24 cellular contexts compared by ENCODE assay signal in the genomic region with DNA sequence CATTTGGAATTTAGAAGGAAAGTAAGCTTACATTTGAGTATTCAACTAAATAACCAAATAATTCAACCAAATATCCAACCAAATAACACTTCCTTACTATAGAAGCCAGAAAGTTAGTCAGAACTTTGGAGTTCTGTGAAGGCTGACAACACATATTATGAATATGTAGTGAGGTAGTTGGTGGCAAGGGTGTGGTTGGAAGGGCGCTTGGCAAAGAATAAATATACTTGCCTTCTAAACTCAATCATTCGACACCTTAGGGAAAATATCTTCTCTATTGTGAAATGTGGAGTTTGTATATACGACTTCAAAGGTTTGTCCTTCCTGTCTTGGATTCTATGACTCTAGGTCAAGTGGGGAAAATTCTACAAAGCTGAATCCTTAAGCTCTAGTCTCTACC.
DNase-seq lines count a peak whose midpoint lies in the region; ATAC-seq, FAIRE-seq and TF ChIP-seq lines count a peak whose summit lies in the region.
"Had no signal": no experiment of that assay in that cellular context is flagged by ENCODE, and none has a peak within 500 bp of the region (broad histone marks: within the 10 kb centered on the region; RNA-seq: fewer than 3 reads in every experiment).

No MANE protein-coding gene starts in this region.

- H3K79me1 ChIP-seq in neuronal stem cell (ENCODE audit: low read depth, low read length): no peaks in the 10 kb centered on the region

- H4K20me1 ChIP-seq in keratinocyte (ENCODE audit: control insufficient read depth, extremely low read depth, insufficient read depth, low read length): no peaks in the 10 kb centered on the region
- H4K20me1 ChIP-seq: BLaER1 had no signal

- H2BK12ac ChIP-seq in neuronal stem cell (ENCODE audit: low read length): no peak overlapping the region

- FAIRE-seq in keratinocyte (lab: Jason Lieb, UNC): peak; percentile 55
- FAIRE-seq: A204.1, GM12878, GM19239, HepG2, RCC 7860 had no signal

- no peak overlapping the region for H3K4me2 ChIP-seq in keratinocyte (ENCODE audit: control insufficient read depth, extremely low read depth, insufficient read depth, low read depth, low read length)
- no peak overlapping the region for H3K4me2 ChIP-seq in neuronal stem cell (ENCODE audit: insufficient read depth, low read length, poor library complexity, severe bottlenecking)
- H3K4me2 ChIP-seq: BLaER1, GM23338 had no signal

- no peak overlapping the region for H2BK5ac ChIP-seq in neuronal stem cell (ENCODE audit: low read length)

- H3K4me1 ChIP-seq in keratinocyte (ENCODE audit: control insufficient read depth, extremely low read depth, insufficient read depth, low read length) (peaks cover 4% of the 10 kb centered on the region), neuronal stem cell (ENCODE audit: control insufficient read depth in 2 of 2, insufficient read depth in 1 of 2, low read depth in 1 of 2, low read length in 2 of 2) (no peaks in the 10 kb centered on the region)
- H3K4me1 ChIP-seq: BLaER1 had no signal

- H2AK5ac ChIP-seq in neuronal stem cell (ENCODE audit: low read depth, low read length): no peak overlapping the region

- H3K27ac ChIP-seq in epithelial cell of prostate (peak overlapping the region; percentile 7), keratinocyte (ENCODE audit: control insufficient read depth, insufficient read depth, low read length) (no peak overlapping the region), neuronal stem cell (replicated peaks; ENCODE audit: low read length) (no peak overlapping the region)
- H3K27ac ChIP-seq: BLaER1 had no signal

- H3K14ac ChIP-seq in neuronal stem cell (ENCODE audit: low read length): no peak overlapping the region

- H3K9ac ChIP-seq in keratinocyte (ENCODE audit: control insufficient read depth, extremely low read depth, insufficient read depth, low read length) (no peak overlapping the region), neuronal stem cell (ENCODE audit: low read depth, low read length, poor library complexity) (no peak overlapping the region)
- H3K9ac ChIP-seq: BLaER1 had no signal

- dilution Hi-C loops in keratinocyte (cut with MboI; ENCODE audit: extremely low pct_ligation_motif_present, low sequenced_read_pairs): no loop called here

- H3K27me3 ChIP-seq in keratinocyte (ENCODE audit: control insufficient read depth, extremely low read depth, insufficient read depth, low read length) (no peaks in the 10 kb centered on the region), neuronal stem cell (ENCODE audit: control insufficient read depth in 3 of 3, insufficient read depth in 3 of 3, low read depth in 1 of 3, low read length in 3 of 3) (no peaks in the 10 kb centered on the region)
- H3K27me3 ChIP-seq: BLaER1 had no signal

- H4K91ac ChIP-seq in neuronal stem cell (ENCODE audit: low read depth, low read length, poor library complexity): no peak overlapping the region

- peak; percentile 29 for DNase-seq in AG20443 (ENCODE audit: low spot score)
- peak; percentile 21 for DNase-seq in M059J (ENCODE audit: low read depth)
- DNase-seq in epithelial cell of prostate (ENCODE audit: low read depth, low spot score): no peak
- no peak for DNase-seq in keratinocyte (ENCODE audit: low read depth, low spot score)
- no peak for DNase-seq in neuronal stem cell (ENCODE audit: low spot score)
- DNase-seq in A172 (ENCODE audit: low spot score): no peak
- DNase-seq in stimulated activated CD4-positive, alpha-beta T cell treated with anti-CD3 and anti-CD28 coated beads, Interleukin-4, amount 100 ng/mL, for 4 hours: no peak
- DNase-seq: CD4-positive, alpha-beta memory T cell; DMS153; KG1; NCI-H1417 treated with DMSO at 0.1 percent for 48 hours; NCI-H2029; NCI-H2171; NCI-H446; NCI-H69 had no signal

- H4K8ac ChIP-seq in neuronal stem cell (ENCODE audit: low read depth, low read length): no peak overlapping the region

- no peak overlapping the region for H3K23ac ChIP-seq in neuronal stem cell (ENCODE audit: low read depth, low read length, poor library complexity)

- no peak for ATAC-seq in HG03025 (IDR thresholded peaks at IDR 0.05; ENCODE audit: low FRiP score, unreplicated experiment)
- ATAC-seq: GM12878, GM23338, HepG2, Right ventricle myocardium inferior had no signal

- WGBS in neuronal stem cell (ENCODE audit: extremely low coverage in 2 of 2, insufficient read length in 2 of 2, insufficient replicate concordance in 1 of 2), 2 donors: no CpG with 5 or more reads among the region's 3 CpGs

- H3K36me3 ChIP-seq in keratinocyte (ENCODE audit: control insufficient read depth in 2 of 2, extremely low read depth in 1 of 2, insufficient read depth in 2 of 2, low read length in 2 of 2) (no peaks in the 10 kb centered on the region), neuronal stem cell (replicated peaks in 1 of 2; ENCODE audit: control insufficient read depth in 2 of 2, insufficient read depth in 2 of 2, low read length in 2 of 2) (no peaks in the 10 kb centered on the region)
- H3K36me3 ChIP-seq: BLaER1 had no signal

- H3K9me3 ChIP-seq in keratinocyte (ENCODE audit: control insufficient read depth, low read depth, low read length) (no peaks in the 10 kb centered on the region), neuronal stem cell (replicated peaks in 1 of 2; ENCODE audit: control insufficient read depth in 2 of 2, insufficient read depth in 1 of 2, low read depth in 1 of 2, low read length in 2 of 2) (no peaks in the 10 kb centered on the region)
- H3K9me3 ChIP-seq: BLaER1 had no signal

- TF ChIP-seq CTCF in keratinocyte (optimal IDR thresholded peaks at IDR 0.05 in 1 of 3, IDR thresholded peaks at IDR 0.05 in 1 of 3, conservative IDR thresholded peaks at IDR 0.05 in 1 of 3; ENCODE audit: extremely low read depth in 1 of 3, insufficient read depth in 2 of 3, low read length in 3 of 3): no peak

- H3K4me3 ChIP-seq in keratinocyte (ENCODE audit: control insufficient read depth in 2 of 3, extremely low read depth in 1 of 3, insufficient read depth in 2 of 3, low read depth in 1 of 3, low read length in 3 of 3): no peak overlapping the region
- H3K4me3 ChIP-seq in neuronal stem cell (ENCODE audit: low read length in 2 of 2): no peak overlapping the region
- H3K4me3 ChIP-seq: BLaER1, GM12878, GM23338 had no signal

- no peak overlapping the region for H3K4ac ChIP-seq in neuronal stem cell (ENCODE audit: low read length)

- no peak overlapping the region for H2BK15ac ChIP-seq in neuronal stem cell (ENCODE audit: low read length)

- H2AFZ ChIP-seq in keratinocyte (ENCODE audit: control insufficient read depth, low read length) (peak overlapping the region; percentile 6), neuronal stem cell (ENCODE audit: low read length) (no peak overlapping the region)
- H2AFZ ChIP-seq: GM23338 had no signal

- no peak overlapping the region for H2BK120ac ChIP-seq in neuronal stem cell (ENCODE audit: low read depth, low read length)

- no peaks in the 10 kb centered on the region for H3K79me2 ChIP-seq in keratinocyte (ENCODE audit: control insufficient read depth, insufficient read depth, low read length)

- no peaks in the 10 kb centered on the region for H3K9me1 ChIP-seq in keratinocyte (ENCODE audit: control insufficient read depth, extremely low read depth, insufficient read depth, low read length)

- no peak overlapping the region for H3K18ac ChIP-seq in neuronal stem cell (ENCODE audit: low read length)

Comparison
In these comparisons a context has a peak if more than half of its experiments do, and no peak if none do; other contexts are left out.
1. DNase-seq: peak in AG20443 (single experiment) and M059J (single experiment); none in epithelial cell of prostate (single experiment), keratinocyte (single experiment), neuronal stem cell (single experiment), A172 (single experiment) and stimulated activated CD4-positive, alpha-beta T cell treated with anti-CD3 and anti-CD28 coated beads, Interleukin-4, amount 100 ng/mL, for 4 hours (0 of 2).